Comparison of ENCODE assay signal across 1 cellular context in the genomic region with DNA sequence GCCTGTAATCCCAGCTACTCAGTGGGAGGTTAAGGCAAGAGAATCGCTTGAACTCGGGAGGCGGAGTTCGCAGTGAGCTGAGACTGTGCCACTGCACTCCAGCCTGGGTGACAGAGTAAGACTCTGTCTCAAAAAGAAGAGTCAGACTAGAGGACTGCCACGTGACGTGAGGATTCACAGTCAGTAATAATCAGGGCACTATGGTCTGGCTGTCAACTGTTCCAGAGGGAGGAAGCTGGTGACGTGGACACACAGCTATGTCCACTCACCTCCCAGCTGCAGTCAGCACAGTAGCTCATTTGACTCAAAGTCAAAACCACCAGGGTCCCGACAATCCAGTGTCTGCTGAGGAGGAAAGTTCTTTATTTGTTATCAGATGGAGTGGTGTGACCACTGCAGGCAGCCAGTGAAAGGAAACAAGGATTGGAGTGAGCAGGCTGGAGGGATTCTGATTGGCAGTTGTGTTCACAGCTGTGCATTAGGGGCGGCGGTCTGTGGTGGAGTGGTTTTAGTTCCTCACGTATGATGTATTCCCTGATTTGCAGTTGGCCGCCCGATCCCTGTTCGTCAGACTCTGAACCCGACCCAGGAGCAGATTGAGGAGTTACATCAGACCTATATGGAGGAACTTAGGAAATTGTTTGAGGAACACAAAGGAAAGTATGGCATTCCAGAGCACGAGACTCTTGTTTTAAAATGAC.
TF ChIP-seq lines count a peak whose summit lies in the region.

No MANE protein-coding gene starts in this region.

TF ChIP-seq in HepG2, 621 proteins besides CTCF, POLR2A, EP300 and RAD21 (continued from another document and continues in another):
- TF ChIP-seq ZNF609 (CRISPR knock-in tag; IDR thresholded peaks at IDR 0.05; ENCODE audit: borderline replicate concordance) (peak; percentile 90; the same call in 1 of the 2 replicates), EEA1 (CRISPR knock-in tag; IDR thresholded peaks at IDR 0.05; ENCODE audit: borderline replicate concordance) (no peak), ZBTB38 (CRISPR knock-in tag; IDR thresholded peaks at IDR 0.05) (peak; percentile 82; the same call in 1 of the 2 replicates), RBM39 (IDR thresholded peaks at IDR 0.05; ENCODE audit: low read depth, low read length, poor library complexity, severe bottlenecking) (no peak), ZNF101 (CRISPR knock-in tag; IDR thresholded peaks at IDR 0.05; ENCODE audit: borderline replicate concordance, low read depth) (no peak), HNRNPL (IDR thresholded peaks at IDR 0.05; ENCODE audit: low read depth, low read length) (no peak), E2F5 (CRISPR knock-in tag; conservative IDR thresholded peaks at IDR 0.05) (no peak), MED8 (CRISPR knock-in tag; IDR thresholded peaks at IDR 0.05; ENCODE audit: insufficient replicate concordance) (peak; percentile 91), HNF4A (CRISPR knock-in tag; IDR thresholded peaks at IDR 0.05) (peak; percentile 91), IRX3 (CRISPR knock-in tag; IDR thresholded peaks at IDR 0.05; ENCODE audit: borderline replicate concordance, low read depth) (no peak), RNF2 (conservative IDR thresholded peaks at IDR 0.05; ENCODE audit: low read depth) (no peak), CBX2 (IDR thresholded peaks at IDR 0.05; ENCODE audit: low read depth, low read length) (no peak), CBX2 (CRISPR knock-in tag; IDR thresholded peaks at IDR 0.05; ENCODE audit: low read depth) (no peak), PTBP1 (IDR thresholded peaks at IDR 0.05; ENCODE audit: low read depth, low read length, poor library complexity, severe bottlenecking) (no peak), ZBTB10 (CRISPR knock-in tag; IDR thresholded peaks at IDR 0.05; ENCODE audit: borderline replicate concordance) (peak; percentile 25; the same call in 1 of the 2 replicates), ATF7 (IDR thresholded peaks at IDR 0.05) (peak; percentile 75), ATF7 (CRISPR knock-in tag; IDR thresholded peaks at IDR 0.05) (peak; percentile 95), XRCC5 (optimal IDR thresholded peaks at IDR 0.05; ENCODE audit: low read length) (peak; percentile 75), PLRG1 (conservative IDR thresholded peaks at IDR 0.05) (no peak), ZNF543 (CRISPR knock-in tag; IDR thresholded peaks at IDR 0.05) (peak; percentile 51)
- TF ChIP-seq, protein P1, sequence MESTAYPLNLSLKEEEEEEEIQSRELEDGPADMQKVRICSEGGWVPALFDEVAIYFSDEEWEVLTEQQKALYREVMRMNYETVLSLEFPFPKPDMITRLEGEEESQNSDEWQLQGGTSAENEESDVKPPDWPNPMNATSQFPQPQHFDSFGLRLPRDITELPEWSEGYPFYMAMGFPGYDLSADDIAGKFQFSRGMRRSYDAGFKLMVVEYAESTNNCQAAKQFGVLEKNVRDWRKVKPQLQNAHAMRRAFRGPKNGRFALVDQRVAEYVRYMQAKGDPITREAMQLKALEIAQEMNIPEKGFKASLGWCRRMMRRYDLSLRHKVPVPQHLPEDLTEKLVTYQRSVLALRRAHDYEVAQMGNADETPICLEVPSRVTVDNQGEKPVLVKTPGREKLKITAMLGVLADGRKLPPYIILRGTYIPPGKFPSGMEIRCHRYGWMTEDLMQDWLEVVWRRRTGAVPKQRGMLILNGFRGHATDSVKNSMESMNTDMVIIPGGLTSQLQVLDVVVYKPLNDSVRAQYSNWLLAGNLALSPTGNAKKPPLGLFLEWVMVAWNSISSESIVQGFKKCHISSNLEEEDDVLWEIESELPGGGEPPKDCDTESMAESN (CRISPR knock-in tag; conservative IDR thresholded peaks at IDR 0.05), result peak; percentile 86
- TF ChIP-seq, protein P2, sequence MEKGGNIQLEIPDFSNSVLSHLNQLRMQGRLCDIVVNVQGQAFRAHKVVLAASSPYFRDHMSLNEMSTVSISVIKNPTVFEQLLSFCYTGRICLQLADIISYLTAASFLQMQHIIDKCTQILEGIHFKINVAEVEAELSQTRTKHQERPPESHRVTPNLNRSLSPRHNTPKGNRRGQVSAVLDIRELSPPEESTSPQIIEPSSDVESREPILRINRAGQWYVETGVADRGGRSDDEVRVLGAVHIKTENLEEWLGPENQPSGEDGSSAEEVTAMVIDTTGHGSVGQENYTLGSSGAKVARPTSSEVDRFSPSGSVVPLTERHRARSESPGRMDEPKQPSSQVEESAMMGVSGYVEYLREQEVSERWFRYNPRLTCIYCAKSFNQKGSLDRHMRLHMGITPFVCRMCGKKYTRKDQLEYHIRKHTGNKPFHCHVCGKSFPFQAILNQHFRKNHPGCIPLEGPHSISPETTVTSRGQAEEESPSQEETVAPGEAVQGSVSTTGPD (CRISPR knock-in tag; IDR thresholded peaks at IDR 0.05), result peak; percentile 83
- TF ChIP-seq, protein P3, sequence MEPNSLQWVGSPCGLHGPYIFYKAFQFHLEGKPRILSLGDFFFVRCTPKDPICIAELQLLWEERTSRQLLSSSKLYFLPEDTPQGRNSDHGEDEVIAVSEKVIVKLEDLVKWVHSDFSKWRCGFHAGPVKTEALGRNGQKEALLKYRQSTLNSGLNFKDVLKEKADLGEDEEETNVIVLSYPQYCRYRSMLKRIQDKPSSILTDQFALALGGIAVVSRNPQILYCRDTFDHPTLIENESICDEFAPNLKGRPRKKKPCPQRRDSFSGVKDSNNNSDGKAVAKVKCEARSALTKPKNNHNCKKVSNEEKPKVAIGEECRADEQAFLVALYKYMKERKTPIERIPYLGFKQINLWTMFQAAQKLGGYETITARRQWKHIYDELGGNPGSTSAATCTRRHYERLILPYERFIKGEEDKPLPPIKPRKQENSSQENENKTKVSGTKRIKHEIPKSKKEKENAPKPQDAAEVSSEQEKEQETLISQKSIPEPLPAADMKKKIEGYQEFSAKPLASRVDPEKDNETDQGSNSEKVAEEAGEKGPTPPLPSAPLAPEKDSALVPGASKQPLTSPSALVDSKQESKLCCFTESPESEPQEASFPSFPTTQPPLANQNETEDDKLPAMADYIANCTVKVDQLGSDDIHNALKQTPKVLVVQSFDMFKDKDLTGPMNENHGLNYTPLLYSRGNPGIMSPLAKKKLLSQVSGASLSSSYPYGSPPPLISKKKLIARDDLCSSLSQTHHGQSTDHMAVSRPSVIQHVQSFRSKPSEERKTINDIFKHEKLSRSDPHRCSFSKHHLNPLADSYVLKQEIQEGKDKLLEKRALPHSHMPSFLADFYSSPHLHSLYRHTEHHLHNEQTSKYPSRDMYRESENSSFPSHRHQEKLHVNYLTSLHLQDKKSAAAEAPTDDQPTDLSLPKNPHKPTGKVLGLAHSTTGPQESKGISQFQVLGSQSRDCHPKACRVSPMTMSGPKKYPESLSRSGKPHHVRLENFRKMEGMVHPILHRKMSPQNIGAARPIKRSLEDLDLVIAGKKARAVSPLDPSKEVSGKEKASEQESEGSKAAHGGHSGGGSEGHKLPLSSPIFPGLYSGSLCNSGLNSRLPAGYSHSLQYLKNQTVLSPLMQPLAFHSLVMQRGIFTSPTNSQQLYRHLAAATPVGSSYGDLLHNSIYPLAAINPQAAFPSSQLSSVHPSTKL (CRISPR knock-in tag; IDR thresholded peaks at IDR 0.05), result peak; percentile 87
- TF ChIP-seq, protein P4, sequence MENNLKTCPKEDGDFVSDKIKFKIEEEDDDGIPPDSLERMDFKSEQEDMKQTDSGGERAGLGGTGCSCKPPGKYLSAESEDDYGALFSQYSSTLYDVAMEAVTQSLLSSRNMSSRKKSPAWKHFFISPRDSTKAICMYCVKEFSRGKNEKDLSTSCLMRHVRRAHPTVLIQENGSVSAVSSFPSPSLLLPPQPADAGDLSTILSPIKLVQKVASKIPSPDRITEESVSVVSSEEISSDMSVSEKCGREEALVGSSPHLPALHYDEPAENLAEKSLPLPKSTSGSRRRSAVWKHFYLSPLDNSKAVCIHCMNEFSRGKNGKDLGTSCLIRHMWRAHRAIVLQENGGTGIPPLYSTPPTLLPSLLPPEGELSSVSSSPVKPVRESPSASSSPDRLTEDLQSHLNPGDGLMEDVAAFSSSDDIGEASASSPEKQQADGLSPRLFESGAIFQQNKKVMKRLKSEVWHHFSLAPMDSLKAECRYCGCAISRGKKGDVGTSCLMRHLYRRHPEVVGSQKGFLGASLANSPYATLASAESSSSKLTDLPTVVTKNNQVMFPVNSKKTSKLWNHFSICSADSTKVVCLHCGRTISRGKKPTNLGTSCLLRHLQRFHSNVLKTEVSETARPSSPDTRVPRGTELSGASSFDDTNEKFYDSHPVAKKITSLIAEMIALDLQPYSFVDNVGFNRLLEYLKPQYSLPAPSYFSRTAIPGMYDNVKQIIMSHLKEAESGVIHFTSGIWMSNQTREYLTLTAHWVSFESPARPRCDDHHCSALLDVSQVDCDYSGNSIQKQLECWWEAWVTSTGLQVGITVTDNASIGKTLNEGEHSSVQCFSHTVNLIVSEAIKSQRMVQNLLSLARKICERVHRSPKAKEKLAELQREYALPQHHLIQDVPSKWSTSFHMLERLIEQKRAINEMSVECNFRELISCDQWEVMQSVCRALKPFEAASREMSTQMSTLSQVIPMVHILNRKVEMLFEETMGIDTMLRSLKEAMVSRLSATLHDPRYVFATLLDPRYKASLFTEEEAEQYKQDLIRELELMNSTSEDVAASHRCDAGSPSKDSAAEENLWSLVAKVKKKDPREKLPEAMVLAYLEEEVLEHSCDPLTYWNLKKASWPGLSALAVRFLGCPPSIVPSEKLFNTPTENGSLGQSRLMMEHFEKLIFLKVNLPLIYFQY (CRISPR knock-in tag; IDR thresholded peaks at IDR 0.05; ENCODE audit: borderline replicate concordance), result peak; percentile 76
- TF ChIP-seq, protein P5, sequence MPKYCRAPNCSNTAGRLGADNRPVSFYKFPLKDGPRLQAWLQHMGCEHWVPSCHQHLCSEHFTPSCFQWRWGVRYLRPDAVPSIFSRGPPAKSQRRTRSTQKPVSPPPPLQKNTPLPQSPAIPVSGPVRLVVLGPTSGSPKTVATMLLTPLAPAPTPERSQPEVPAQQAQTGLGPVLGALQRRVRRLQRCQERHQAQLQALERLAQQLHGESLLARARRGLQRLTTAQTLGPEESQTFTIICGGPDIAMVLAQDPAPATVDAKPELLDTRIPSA (CRISPR knock-in tag; IDR thresholded peaks at IDR 0.05; ENCODE audit: borderline replicate concordance), result no peak
- TF ChIP-seq, protein P6, sequence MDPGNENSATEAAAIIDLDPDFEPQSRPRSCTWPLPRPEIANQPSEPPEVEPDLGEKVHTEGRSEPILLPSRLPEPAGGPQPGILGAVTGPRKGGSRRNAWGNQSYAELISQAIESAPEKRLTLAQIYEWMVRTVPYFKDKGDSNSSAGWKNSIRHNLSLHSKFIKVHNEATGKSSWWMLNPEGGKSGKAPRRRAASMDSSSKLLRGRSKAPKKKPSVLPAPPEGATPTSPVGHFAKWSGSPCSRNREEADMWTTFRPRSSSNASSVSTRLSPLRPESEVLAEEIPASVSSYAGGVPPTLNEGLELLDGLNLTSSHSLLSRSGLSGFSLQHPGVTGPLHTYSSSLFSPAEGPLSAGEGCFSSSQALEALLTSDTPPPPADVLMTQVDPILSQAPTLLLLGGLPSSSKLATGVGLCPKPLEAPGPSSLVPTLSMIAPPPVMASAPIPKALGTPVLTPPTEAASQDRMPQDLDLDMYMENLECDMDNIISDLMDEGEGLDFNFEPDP (CRISPR knock-in tag; conservative IDR thresholded peaks at IDR 0.05), result no peak
